In the genomic region with DNA sequence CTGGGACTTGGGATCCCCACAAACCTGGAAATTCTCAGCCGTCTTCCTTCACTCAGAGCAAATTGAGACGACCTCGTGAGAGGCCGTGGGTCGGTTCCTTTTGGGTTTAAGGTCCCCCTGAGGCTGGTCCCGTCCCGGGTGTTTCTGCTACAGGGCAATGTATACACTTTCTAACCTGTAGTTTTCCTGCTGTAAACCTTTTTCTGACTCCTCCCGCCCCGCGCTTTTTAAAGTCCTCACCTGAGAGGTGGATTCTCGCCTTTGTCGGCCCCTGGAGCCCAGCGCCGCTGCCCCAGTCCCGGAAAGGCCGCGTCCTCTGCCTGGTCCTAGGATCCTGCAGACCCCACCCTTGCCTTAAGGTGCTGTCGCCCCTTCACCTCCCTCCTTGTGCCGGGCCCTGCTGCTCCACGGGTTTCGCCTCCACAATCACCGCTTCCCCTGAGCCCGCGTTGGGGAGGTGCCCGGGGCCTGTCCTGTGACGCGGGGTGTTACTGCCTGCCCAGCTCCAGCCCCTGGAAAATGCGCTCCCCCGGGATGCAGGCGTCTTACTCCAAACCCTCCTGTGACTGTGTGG, we compare ENCODE assay signal across 8 cellular contexts. TPM values are rescaled to one million over a fixed set of nuclear protein-coding genes. Genes with fewer than 3 reads are reported as not detected.
A peak's percentile ranks its signal among the peaks of the same experiment; 100 is the strongest.
DNase-seq lines count a peak whose midpoint lies in the region; ATAC-seq and TF ChIP-seq lines count a peak whose summit lies in the region.

No MANE protein-coding gene starts in this region.

- H4K20me1 ChIP-seq in osteoblast (ENCODE audit: insufficient read depth, low read length): no peaks in the 10 kb centered on the region

- H3K4me3 ChIP-seq in CD4-positive, CD25-positive, alpha-beta regulatory T cell (ENCODE audit: low read depth, low read length): peak overlapping the region; percentile 88
- H3K4me3 ChIP-seq in HL-60 (replicated peaks; ENCODE audit: insufficient read depth, low read length): peak overlapping the region; percentile 81
- H3K4me3 ChIP-seq in foreskin fibroblast (ENCODE audit: low read depth in 1 of 2, low read length in 2 of 2): peak overlapping the region; percentile 66 to 93
- H3K4me3 ChIP-seq in osteoblast (ENCODE audit: insufficient read depth, low read length): peak overlapping the region; percentile 93

- ATAC-seq in CD4-positive, CD25-positive, alpha-beta regulatory T cell (ENCODE audit: low read depth in 2 of 2): peak; percentile 22 to 29
- ATAC-seq in activated CD8-positive, alpha-beta memory T cell treated with anti-CD3 and anti-CD28 coated beads, Interleukin-2, amount 10 ng/mL, durations not matched to agents 7 days and 5 days: peak; percentile 28

- peak overlapping the region; percentile 96 to 99 (median 97) for H3K4me3 Mint-ChIP-seq in CD4-positive, CD25-positive, alpha-beta regulatory T cell
- H3K4me3 Mint-ChIP-seq in activated CD8-positive, alpha-beta memory T cell treated with anti-CD3 and anti-CD28 coated beads, Interleukin-2, amount 10 ng/mL, durations not matched to agents 7 days and 5 days: peak overlapping the region; percentile 87

- CTCF ChIA-PET in activated CD8-positive, alpha-beta memory T cell treated with anti-CD3 and anti-CD28 coated beads, Interleukin-2, amount 10 ng/mL, durations not matched to agents 7 days and 5 days (lab: Charles Lee): interaction anchor here (0.7 to 1.2 kb wide), 3 partner anchors 88 to 572 kb away, joined by 3 read pairs; no protein-coding TSS in a partner anchor

- H3K27me3 ChIP-seq in CD4-positive, CD25-positive, alpha-beta regulatory T cell (ENCODE audit: control insufficient read depth, insufficient read depth, low read length): no peaks in the 10 kb centered on the region
- H3K27me3 ChIP-seq in HL-60 (ENCODE audit: insufficient read depth, poor library complexity, severe bottlenecking): no peaks in the 10 kb centered on the region
- H3K27me3 ChIP-seq in osteoblast (ENCODE audit: insufficient read depth, low read length): no peaks in the 10 kb centered on the region

- peaks cover 5 to 21% of the 10 kb centered on the region in 2 experiments for H3K9me3 ChIP-seq in CD4-positive, CD25-positive, alpha-beta regulatory T cell (ENCODE audit: control insufficient read depth in 2 of 2, low read length in 2 of 2)
- H3K9me3 ChIP-seq in osteoblast (ENCODE audit: low read depth, low read length): no peaks in the 10 kb centered on the region

- peaks cover 39% of the 10 kb centered on the region for H3K36me3 Mint-ChIP-seq in CD4-positive, CD25-positive, alpha-beta regulatory T cell
- peaks cover 48% of the 10 kb centered on the region for H3K36me3 Mint-ChIP-seq in activated CD8-positive, alpha-beta memory T cell treated with anti-CD3 and anti-CD28 coated beads, Interleukin-2, amount 10 ng/mL, durations not matched to agents 7 days and 5 days

- H3K4me2 ChIP-seq in osteoblast (ENCODE audit: insufficient read depth, low read length): peak overlapping the region; percentile 97

- H3K27ac Mint-ChIP-seq in CD4-positive, CD25-positive, alpha-beta regulatory T cell: peak overlapping the region; percentile 97 to 98 (median 98)
- peak overlapping the region; percentile 90 for H3K27ac Mint-ChIP-seq in activated CD8-positive, alpha-beta memory T cell treated with anti-CD3 and anti-CD28 coated beads, Interleukin-2, amount 10 ng/mL, durations not matched to agents 7 days and 5 days

- no peaks in the 10 kb centered on the region for H3K27me3 Mint-ChIP-seq in CD4-positive, CD25-positive, alpha-beta regulatory T cell
- H3K27me3 Mint-ChIP-seq in activated CD8-positive, alpha-beta memory T cell treated with anti-CD3 and anti-CD28 coated beads, Interleukin-2, amount 10 ng/mL, durations not matched to agents 7 days and 5 days: no peaks in the 10 kb centered on the region

- TF ChIP-seq CTCF in GM20000 (IDR thresholded peaks at IDR 0.05; ENCODE audit: extremely low read depth, missing control alignments) (no peak), HL-60 (IDR thresholded peaks at IDR 0.05; ENCODE audit: insufficient read depth, low read length) (no peak), foreskin fibroblast (IDR thresholded peaks at IDR 0.05; ENCODE audit: low read depth, low read length) (no peak), osteoblast (IDR thresholded peaks at IDR 0.05; ENCODE audit: extremely low read depth, low read depth, low read length) (no peak)

- peaks cover 0 to 12% (median 4%) of the 10 kb centered on the region in 7 donors for H3K9me3 Mint-ChIP-seq in CD4-positive, CD25-positive, alpha-beta regulatory T cell
- peaks cover 12% of the 10 kb centered on the region for H3K9me3 Mint-ChIP-seq in activated CD8-positive, alpha-beta memory T cell treated with anti-CD3 and anti-CD28 coated beads, Interleukin-2, amount 10 ng/mL, durations not matched to agents 7 days and 5 days (ENCODE audit: low read depth)

- H3K4me1 Mint-ChIP-seq in CD4-positive, CD25-positive, alpha-beta regulatory T cell: peaks cover 10 to 47% (median 21%) of the 10 kb centered on the region in 4 donors
- peaks cover 21% of the 10 kb centered on the region for H3K4me1 Mint-ChIP-seq in activated CD8-positive, alpha-beta memory T cell treated with anti-CD3 and anti-CD28 coated beads, Interleukin-2, amount 10 ng/mL, durations not matched to agents 7 days and 5 days

- H3K36me3 ChIP-seq in CD4-positive, CD25-positive, alpha-beta regulatory T cell (ENCODE audit: control insufficient read depth, insufficient read depth, low read length): peaks cover 32% of the 10 kb centered on the region
- H3K36me3 ChIP-seq in osteoblast (ENCODE audit: insufficient read depth, low read length): peaks cover 20% of the 10 kb centered on the region

- H3K27ac ChIP-seq in CD4-positive, CD25-positive, alpha-beta regulatory T cell (ENCODE audit: insufficient read depth, low read length, poor library complexity, severe bottlenecking): peak overlapping the region; percentile 81
- peak overlapping the region; percentile 85 for H3K27ac ChIP-seq in HL-60 (replicated peaks)
- H3K27ac ChIP-seq in osteoblast (ENCODE audit: low read depth, low read length): peak overlapping the region; percentile 63

- peaks cover 20% of the 10 kb centered on the region for H3K4me1 ChIP-seq in CD4-positive, CD25-positive, alpha-beta regulatory T cell (ENCODE audit: control insufficient read depth, insufficient read depth, low read length, poor library complexity, severe bottlenecking)
- peaks cover 4% of the 10 kb centered on the region for H3K4me1 ChIP-seq in osteoblast (ENCODE audit: insufficient read depth, low read length)

- DNase-seq in CD4-positive, CD25-positive, alpha-beta regulatory T cell: peak in 2 of 3 donors; percentile 4 to 35
- peak; percentile 14 for DNase-seq in GM20000 (ENCODE audit: low spot score)
- DNase-seq in HL-60 (ENCODE audit: low read depth in 1 of 2, low spot score in 1 of 2): peak; percentile 19 to 20
- peak; percentile 50 for DNase-seq in activated CD8-positive, alpha-beta memory T cell treated with anti-CD3 and anti-CD28 coated beads, Interleukin-2, amount 10 ng/mL, durations not matched to agents 7 days and 5 days
- peak; percentile 20 to 61 for DNase-seq in foreskin fibroblast
- DNase-seq in osteoblast (ENCODE audit: insufficient read length, low spot score, missing footprints): peak; percentile 83
- no peak for DNase-seq in NCI-H1105 (lab: John Stamatoyannopoulos, UW)
- DNase-seq in COR-L47 (lab: John Stamatoyannopoulos, UW): no peak

- peak overlapping the region; percentile 92 for H2AFZ ChIP-seq in osteoblast (ENCODE audit: low read length)

- peaks cover 29% of the 10 kb centered on the region for H3K79me2 ChIP-seq in osteoblast (ENCODE audit: insufficient read depth, low read length)

RNA-seq across cellular contexts. Expression of a gene that starts 0.4 kb away (rescaled TPM):
- 9.0 TPM for total RNA-seq in CD4-positive, CD25-positive, alpha-beta regulatory T cell
- 10 to 100 TPM in 2 of 4 donors, 1 to 10 TPM in 2; 7.7 to 11.6 (median 10.0) TPM for polyA plus RNA-seq in CD4-positive, CD25-positive, alpha-beta regulatory T cell
- total RNA-seq in activated CD8-positive, alpha-beta memory T cell treated with anti-CD3 and anti-CD28 coated beads, Interleukin-2, amount 10 ng/mL, durations not matched to agents 7 days and 5 days: 10 to 100 TPM; 11.2 to 12.6 TPM
- 13.0 and 16.5 TPM in 2 replicates for total RNA-seq in osteoblast

RNA-seq across cellular contexts. Expression of a gene that starts 35.4 kb away (rescaled TPM):
- 2.4 TPM for total RNA-seq in CD4-positive, CD25-positive, alpha-beta regulatory T cell
- polyA plus RNA-seq in CD4-positive, CD25-positive, alpha-beta regulatory T cell: 1 to 10 TPM; 1.7 to 4.2 (median 2.7) TPM
- 1 to 10 TPM; 5.5 TPM for total RNA-seq in activated CD8-positive, alpha-beta memory T cell treated with anti-CD3 and anti-CD28 coated beads, Interleukin-2, amount 10 ng/mL, durations not matched to agents 7 days and 5 days
- total RNA-seq in osteoblast: 3.6 and 4.4 TPM in 2 replicates

RNA-seq across cellular contexts. Expression of a gene that starts 37.2 kb away (rescaled TPM):
- 6.1 TPM for total RNA-seq in CD4-positive, CD25-positive, alpha-beta regulatory T cell
- polyA plus RNA-seq in CD4-positive, CD25-positive, alpha-beta regulatory T cell: 10 to 100 TPM in 2 of 4 donors, 1 to 10 TPM in 2; 5.5 to 11.3 (median 8.5) TPM
- 10 to 100 TPM; 12.4 to 14.2 TPM for total RNA-seq in activated CD8-positive, alpha-beta memory T cell treated with anti-CD3 and anti-CD28 coated beads, Interleukin-2, amount 10 ng/mL, durations not matched to agents 7 days and 5 days
- 15.6 TPM in 2 replicates for total RNA-seq in osteoblast

Comparison
In these comparisons a context has a peak if more than half of its experiments do, and no peak if none do; other contexts are left out.
1. DNase-seq: peak in CD4-positive, CD25-positive, alpha-beta regulatory T cell (2 of 3), GM20000 (single experiment), HL-60 (2 of 2), activated CD8-positive, alpha-beta memory T cell treated with anti-CD3 and anti-CD28 coated beads, Interleukin-2, amount 10 ng/mL, durations not matched to agents 7 days and 5 days (single experiment), foreskin fibroblast (2 of 2) and osteoblast (single experiment); none in NCI-H1105 (single experiment) and COR-L47 (single experiment).
2. Peak in every context shown above with its lines, with median percentiles within 50 percentile points of each other: H3K27ac ChIP-seq and H3K4me3 ChIP-seq.